25 cellular contexts compared by ENCODE assay signal in genomic region chr5:27598576-27598975, GRCh38.
DNase-seq lines count a peak whose midpoint lies in the region; TF ChIP-seq lines count a peak whose summit lies in the region.
"Had no signal": no experiment of that assay in that cellular context is flagged by ENCODE, and none has a peak within 500 bp of the region (broad histone marks: within the 10 kb centered on the region; RNA-seq: fewer than 3 reads in every experiment).

No MANE protein-coding gene starts in this region.

- no peaks in the 10 kb centered on the region for H3K27me3 Mint-ChIP-seq in MCF 10A (ENCODE audit: insufficient read depth, unreplicated experiment)
- H3K27me3 Mint-ChIP-seq in CD14-positive monocyte (ENCODE audit: low read depth in 3 of 3): no peaks in the 10 kb centered on the region
- H3K27me3 Mint-ChIP-seq: activated CD4-positive, alpha-beta T cell treated with anti-CD3 and anti-CD28 coated beads, Interleukin-2, amount 10 ng/mL, durations not matched to agents 7 days and 5 days; activated T-cell treated with anti-CD3 and anti-CD28 coated beads, Interleukin-2, amount 50 U/mL, for 24 hours; CD4-positive, alpha-beta memory T cell; natural killer cell treated with Interleukin-12 subunit alpha and Interleukin-12 subunit beta and Interleukin-15 and Interleukin-18, amount 100 ng/mL, for 72 hours had no signal

- no peak overlapping the region for H3K27ac Mint-ChIP-seq in MCF 10A (ENCODE audit: low read depth, unreplicated experiment)
- no peak overlapping the region for H3K27ac Mint-ChIP-seq in CD14-positive monocyte
- H3K27ac Mint-ChIP-seq: activated CD4-positive, alpha-beta T cell treated with anti-CD3 and anti-CD28 coated beads, Interleukin-2, amount 10 ng/mL, durations not matched to agents 7 days and 5 days; activated T-cell treated with anti-CD3 and anti-CD28 coated beads, Interleukin-2, amount 50 U/mL, for 24 hours; CD4-positive, alpha-beta memory T cell; H9; natural killer cell treated with Interleukin-12 subunit alpha and Interleukin-12 subunit beta and Interleukin-15 and Interleukin-18, amount 100 ng/mL, for 72 hours had no signal

- no peaks in the 10 kb centered on the region for H3K36me3 ChIP-seq in mammary epithelial cell (ENCODE audit: insufficient read depth, low read length)
- H3K36me3 ChIP-seq in Peyer's patch: no peaks in the 10 kb centered on the region
- H3K36me3 ChIP-seq: tibial nerve had no signal

- H3K9me3 ChIP-seq in mammary epithelial cell (replicated peaks; ENCODE audit: insufficient read depth, low read length): no peaks in the 10 kb centered on the region
- H3K9me3 ChIP-seq in Peyer's patch: peaks cover 0 to 2% (median 0%) of the 10 kb centered on the region in 4 donors
- H3K9me3 ChIP-seq: body of pancreas, tibial nerve had no signal

- DNase-seq in MCF 10A (ENCODE audit: unreplicated experiment): peak; percentile 3
- no peak for DNase-seq in mammary epithelial cell
- DNase-seq in astrocyte of the spinal cord (ENCODE audit: low read depth, low spot score): peak; percentile 52
- peak; percentile 45 for DNase-seq in iris pigment epithelial cell (ENCODE audit: low read depth)
- no peak for DNase-seq in NCI-H146 (lab: John Stamatoyannopoulos, UW)
- no peak for DNase-seq in CD14-positive monocyte (ENCODE audit: low spot score)
- DNase-seq in Peyer's patch: no peak
- no peak for DNase-seq in GM20000 (ENCODE audit: low spot score)
- DNase-seq: activated CD4-positive, alpha-beta T cell treated with anti-CD3 and anti-CD28 coated beads, Interleukin-2, amount 10 ng/mL, durations not matched to agents 7 days and 5 days; activated gamma-delta T cell treated with Interleukin-2 at 50 U/mL for 16 hours; activated T-cell treated with anti-CD3 and anti-CD28 coated beads, Interleukin-2, amount 50 U/mL, for 24 hours; AML-193; body of pancreas; CD4-positive, alpha-beta memory T cell; EL; H9; left ventricle myocardium superior; NCI-H1436 treated with DMSO at 0.1 percent for 48 hours; NCI-H526; stimulated activated CD4-positive, alpha-beta T cell treated with anti-CD3 and anti-CD28 coated beads, Interleukin-2, amount 100 ng/mL, for 24 hours; T1000 had no signal

- H3K36me3 Mint-ChIP-seq in MCF 10A (ENCODE audit: insufficient read depth, unreplicated experiment): no peaks in the 10 kb centered on the region
- H3K36me3 Mint-ChIP-seq in CD14-positive monocyte: no peaks in the 10 kb centered on the region
- H3K36me3 Mint-ChIP-seq: CD4-positive, alpha-beta memory T cell; natural killer cell treated with Interleukin-12 subunit alpha and Interleukin-12 subunit beta and Interleukin-15 and Interleukin-18, amount 100 ng/mL, for 72 hours had no signal

- H3K27ac ChIP-seq in mammary epithelial cell (ENCODE audit: insufficient read depth, low read depth, low read length) (no peak overlapping the region), Peyer's patch (no peak overlapping the region)
- H3K27ac ChIP-seq: body of pancreas, tibial nerve had no signal

- no peak overlapping the region for H3K9ac ChIP-seq in mammary epithelial cell (ENCODE audit: insufficient read depth, low read length)

- BruUV-seq in MCF 10A (replicated peaks; lab: Mats Ljungman, UMichigan) (no TSS peak), mammary epithelial cell (replicated peaks; lab: Mats Ljungman, UMichigan) (no TSS peak)

- POLR2A ChIA-PET in MCF 10A (lab: Yijun Ruan, JAX): no interaction called here

- CTCF ChIA-PET in MCF 10A (lab: Yijun Ruan, JAX) (no interaction called here), mammary epithelial cell (lab: Charles Lee; ENCODE audit: low non-redundant PET) (no interaction called here)

- in situ Hi-C loops in mammary epithelial cell (cut with MboI; ENCODE audit: low sequenced_read_pairs in 2 of 2): no loop called here
- in situ Hi-C loops in astrocyte of the spinal cord (cut with HindIII; ENCODE audit: low sequenced_read_pairs): no loop called here

- H3K27me3 ChIP-seq in mammary epithelial cell (ENCODE audit: insufficient read depth, low read length) (no peaks in the 10 kb centered on the region), Peyer's patch (no peaks in the 10 kb centered on the region)
- H3K27me3 ChIP-seq: body of pancreas, tibial nerve had no signal

- H3K4me1 Mint-ChIP-seq in MCF 10A (ENCODE audit: insufficient read depth, unreplicated experiment) (no peaks in the 10 kb centered on the region), CD14-positive monocyte (no peaks in the 10 kb centered on the region)
- H3K4me1 Mint-ChIP-seq: activated CD4-positive, alpha-beta T cell treated with anti-CD3 and anti-CD28 coated beads, Interleukin-2, amount 10 ng/mL, durations not matched to agents 7 days and 5 days; CD4-positive, alpha-beta memory T cell; H9 had no signal

- H4K20me1 ChIP-seq in mammary epithelial cell (ENCODE audit: insufficient read depth, low read length): no peaks in the 10 kb centered on the region

- H3K79me2 ChIP-seq in mammary epithelial cell (ENCODE audit: insufficient read depth, low read length): no peaks in the 10 kb centered on the region

- H3K9me3 Mint-ChIP-seq in MCF 10A (ENCODE audit: unreplicated experiment) (no peaks in the 10 kb centered on the region), CD14-positive monocyte (peaks cover 0 to 9% (median 5%) of the 10 kb centered on the region in 7 donors)
- H3K9me3 Mint-ChIP-seq: H9 had no signal

- no peak for TF ChIP-seq CTCF in MCF 10A (IDR thresholded peaks at IDR 0.05; ENCODE audit: unreplicated experiment)
- no peak for TF ChIP-seq CTCF in mammary epithelial cell (conservative IDR thresholded peaks at IDR 0.05 in 1 of 2, IDR thresholded peaks at IDR 0.05 in 1 of 2; ENCODE audit: extremely low read depth in 1 of 2, insufficient read depth in 1 of 2, low read depth in 1 of 2, low read length in 2 of 2)
- TF ChIP-seq CTCF in astrocyte of the spinal cord (IDR thresholded peaks at IDR 0.05; ENCODE audit: low read depth, low read length): no peak
- TF ChIP-seq CTCF in CD14-positive monocyte (IDR thresholded peaks at IDR 0.05): no peak
- no peak for TF ChIP-seq CTCF in Peyer's patch (IDR thresholded peaks at IDR 0.05)
- TF ChIP-seq CTCF in GM20000 (IDR thresholded peaks at IDR 0.05; ENCODE audit: extremely low read depth, missing control alignments): no peak

- no peak overlapping the region for H3K4me2 ChIP-seq in mammary epithelial cell (ENCODE audit: insufficient read depth, low read depth, low read length)
- H3K4me2 ChIP-seq: smooth muscle cell had no signal

- H3K4me3 ChIP-seq in mammary epithelial cell (replicated peaks in 1 of 3; ENCODE audit: insufficient read depth in 1 of 3, low read depth in 2 of 3, low read length in 3 of 3): no peak overlapping the region
- H3K4me3 ChIP-seq in astrocyte of the spinal cord (ENCODE audit: low read depth, low read length): no peak overlapping the region
- H3K4me3 ChIP-seq in Peyer's patch: no peak overlapping the region
- H3K4me3 ChIP-seq: body of pancreas, K562, smooth muscle cell, tibial nerve had no signal

- H3K4me3 Mint-ChIP-seq in MCF 10A (ENCODE audit: unreplicated experiment): no peak overlapping the region
- H3K4me3 Mint-ChIP-seq in CD14-positive monocyte: no peak overlapping the region
- H3K4me3 Mint-ChIP-seq: activated CD4-positive, alpha-beta T cell treated with anti-CD3 and anti-CD28 coated beads, Interleukin-2, amount 10 ng/mL, durations not matched to agents 7 days and 5 days; activated T-cell treated with anti-CD3 and anti-CD28 coated beads, Interleukin-2, amount 50 U/mL, for 24 hours; CD4-positive, alpha-beta memory T cell; H9; natural killer cell treated with Interleukin-12 subunit alpha and Interleukin-12 subunit beta and Interleukin-15 and Interleukin-18, amount 100 ng/mL, for 72 hours had no signal

- intact Hi-C loops in MCF 10A (cut with micrococcal nuclease) (no loop called here), mammary epithelial cell (cut with micrococcal nuclease) (no loop called here), CD14-positive monocyte (cut with micrococcal nuclease) (no loop called here)

- H3K4me1 ChIP-seq in mammary epithelial cell (ENCODE audit: insufficient read depth, low read length) (no peaks in the 10 kb centered on the region), Peyer's patch (no peaks in the 10 kb centered on the region)
- H3K4me1 ChIP-seq: body of pancreas, tibial nerve had no signal

- H2AFZ ChIP-seq in mammary epithelial cell (ENCODE audit: low read depth, low read length): no peak overlapping the region

- no peak for TF ChIP-seq POLR2A in Peyer's patch (IDR thresholded peaks at IDR 0.05)

- dilution Hi-C loops in mammary epithelial cell (cut with HindIII; ENCODE audit: low sequenced_read_pairs): no loop called here

Comparison
In these comparisons a context has a peak if more than half of its experiments do, and no peak if none do; other contexts are left out.
1. DNase-seq: peak in MCF 10A (single experiment), astrocyte of the spinal cord (single experiment) and iris pigment epithelial cell (single experiment); none in mammary epithelial cell (single experiment), NCI-H146 (single experiment), CD14-positive monocyte (single experiment), Peyer's patch (0 of 3) and GM20000 (single experiment).